ENCODE assay signal across 14 cellular contexts in genomic region chr22:39278040-39278439, GRCh38. TPM values are rescaled to one million over a fixed set of nuclear protein-coding genes. Genes with fewer than 3 reads are reported as not detected.
DNase-seq lines count a peak whose midpoint lies in the region; ATAC-seq and TF ChIP-seq lines count a peak whose summit lies in the region.
"Had no signal": no experiment of that assay in that cellular context is flagged by ENCODE, and none has a peak within 500 bp of the region (broad histone marks: within the 10 kb centered on the region; RNA-seq: fewer than 3 reads in every experiment).

No MANE protein-coding gene starts in this region.

- no peak overlapping the region for H2AFZ ChIP-seq in MM.1S (ENCODE audit: low read length)

- no peak overlapping the region for H3K27ac ChIP-seq in MM.1S (ENCODE audit: low read length)
- H3K27ac ChIP-seq: suprapubic skin had no signal

- 0 out of 2 replicates have a peak overlapping the region, but pooled peaks have one; percentile 31 for H3K4me2 ChIP-seq in MM.1S (ENCODE audit: low read depth, low read length)

- H3K36me3 ChIP-seq in MM.1S (replicated peaks; ENCODE audit: insufficient read depth, low read length) = no peaks in the 10 kb centered on the region
- H3K36me3 ChIP-seq: suprapubic skin had no signal

- peak; percentile 77 for DNase-seq in EL
- DNase-seq in MM.1S = no peak
- DNase-seq in fibroblast of gingiva (ENCODE audit: low read depth) = peak; percentile 44
- DNase-seq in myocyte (ENCODE audit: low read depth) = peak; percentile 36
- no peak for DNase-seq in NCI-H748 (lab: John Stamatoyannopoulos, UW; ENCODE audit: unreplicated experiment)
- no peak for DNase-seq in GDM1 (lab: John Stamatoyannopoulos, UW)
- no peak for DNase-seq in GOT3 (lab: John Stamatoyannopoulos, UW)
- DNase-seq: activated naive CD4-positive, alpha-beta T cell; hippocampal formation; NCI-H1105 treated with DMSO at 0.1 percent for 48 hours; NCI-H510A treated with DMSO at 0.1 percent for 48 hours; SHP77 had no signal

- no peaks in the 10 kb centered on the region for H3K27me3 ChIP-seq in MM.1S (replicated peaks; ENCODE audit: insufficient read depth, low read length)
- H3K27me3 ChIP-seq: suprapubic skin had no signal

- no peaks in the 10 kb centered on the region for H4K20me1 ChIP-seq in MM.1S (ENCODE audit: insufficient read depth, low read length)

- ATAC-seq in GM19035 (IDR thresholded peaks at IDR 0.05; ENCODE audit: unreplicated experiment) = no peak

- H3K9me3 ChIP-seq in MM.1S (replicated peaks; ENCODE audit: insufficient read depth, low read length) = no peaks in the 10 kb centered on the region
- H3K9me3 ChIP-seq: suprapubic skin had no signal

- H3K9me2 ChIP-seq in MM.1S (replicated peaks; ENCODE audit: insufficient read depth, low read length) = no peaks in the 10 kb centered on the region

- TF ChIP-seq CTCF in MM.1S (IDR thresholded peaks at IDR 0.05; ENCODE audit: low read length) = no peak

- H3K79me2 ChIP-seq in MM.1S (ENCODE audit: low read length) = no peaks in the 10 kb centered on the region

- H3F3A ChIP-seq in MM.1S (ENCODE audit: insufficient read depth, low read length) = peaks cover 3% of the 10 kb centered on the region; the same call in 1 of the 2 replicates

- H3K4me3 ChIP-seq in MM.1S (ENCODE audit: low read length) = no peak overlapping the region
- H3K4me3 ChIP-seq: suprapubic skin had no signal

- peaks cover 22% of the 10 kb centered on the region for H3K4me1 ChIP-seq in MM.1S (ENCODE audit: low read length)

- no peak overlapping the region for H3K9ac ChIP-seq in MM.1S (ENCODE audit: low read length)

RNA-seq across cellular contexts. Expression of gene PDGFB, which starts 33.3 kb away (rescaled TPM):
- total RNA-seq in myocyte = 6.7 and 10.2 TPM in 2 replicates
- polyA plus RNA-seq in myocyte (2012) = 19.4 TPM

RNA-seq across cellular contexts. Expression of gene RPL3, which starts 41.4 kb away (rescaled TPM):
- total RNA-seq in myocyte = 1,239 and 1,524 TPM in 2 replicates
- 2,014 TPM for polyA plus RNA-seq in myocyte (2012)

Comparison
In these comparisons a context has a peak if more than half of its experiments do, and no peak if none do; other contexts are left out.
1. DNase-seq: peak in EL (single experiment), fibroblast of gingiva (single experiment) and myocyte (single experiment); none in MM.1S (single experiment), NCI-H748 (single experiment), GDM1 (single experiment) and GOT3 (single experiment).